Comparison of ENCODE assay signal across 16 cellular contexts in genomic region chr4:184755278-184755677, GRCh38. TPM values are rescaled to one million over a fixed set of nuclear protein-coding genes. Genes with fewer than 3 reads are reported as not detected.
DNase-seq lines count a peak whose midpoint lies in the region; ATAC-seq, FAIRE-seq and TF ChIP-seq lines count a peak whose summit lies in the region.
"Had no signal": no experiment of that assay in that cellular context is flagged by ENCODE, and none has a peak within 500 bp of the region (broad histone marks: within the 10 kb centered on the region; RNA-seq: fewer than 3 reads in every experiment).

No MANE protein-coding gene starts in this region.

- no peaks in the 10 kb centered on the region for H3K9me3 Mint-ChIP-seq in GM23338
- H3K9me3 Mint-ChIP-seq: activated T-cell treated with anti-CD3 and anti-CD28 coated beads, Interleukin-2, amount 50 U/mL, for 24 hours had no signal

- CTCF ChIA-PET in K562 (lab: Yijun Ruan, JAX; ENCODE audit: low intra/inter-chr PET ratio) = no interaction called here

- peaks cover 9% of the 10 kb centered on the region; the same call in 1 of the 3 replicates for H3K36me3 ChIP-seq in K562 (ENCODE audit: control insufficient read depth, insufficient read depth, low read length)
- peaks cover 0 to 50% of the 10 kb centered on the region in 2 donors for H3K36me3 ChIP-seq in gastroesophageal sphincter
- peaks cover 4 to 44% (median 8%) of the 10 kb centered on the region in 4 donors for H3K36me3 ChIP-seq in sigmoid colon
- H3K36me3 ChIP-seq in testis (ENCODE audit: low read depth, missing control alignments) = no peaks in the 10 kb centered on the region
- H3K36me3 ChIP-seq in GM23338 (ENCODE audit: insufficient read depth) = no peaks in the 10 kb centered on the region

- BruUV-seq in K562 (replicated peaks; lab: Mats Ljungman, UMichigan) = no TSS peak

- H3K27me3 ChIP-seq in K562 (ENCODE audit: control insufficient read depth in 2 of 2, insufficient read depth in 2 of 2, low read length in 2 of 2) = no peaks in the 10 kb centered on the region
- no peaks in the 10 kb centered on the region for H3K27me3 ChIP-seq in gastroesophageal sphincter
- H3K27me3 ChIP-seq in sigmoid colon = no peaks in the 10 kb centered on the region
- no peaks in the 10 kb centered on the region for H3K27me3 ChIP-seq in testis
- no peaks in the 10 kb centered on the region for H3K27me3 ChIP-seq in GM23338 (ENCODE audit: insufficient read depth)
- H3K27me3 ChIP-seq: adrenal gland had no signal

- POLR2A ChIA-PET in K562 (lab: Yijun Ruan, JAX) = no interaction called here

- intact Hi-C loops in K562 (cut with micrococcal nuclease) = no loop called here
- intact Hi-C loops in sigmoid colon (cut with DNase I) = no loop called here
- intact Hi-C loops in testis (cut with DNase I; ENCODE audit: low total_unique reads) = no loop called here

- H3K79me2 ChIP-seq in K562 (ENCODE audit: control insufficient read depth, insufficient read depth, low read length) = no peaks in the 10 kb centered on the region
- H3K79me2 ChIP-seq in GM23338 (replicated peaks; ENCODE audit: insufficient read depth) = no peaks in the 10 kb centered on the region

- H3K27ac ChIP-seq in K562 (ENCODE audit: extremely low read depth, low read depth, low read length) (no peak overlapping the region), gastroesophageal sphincter (peak overlapping the region in 2 of 4 donors; percentile 45 to 56), sigmoid colon (peak overlapping the region in 3 of 4 donors; percentile 6 to 46 (median 44)), testis (no peak overlapping the region), GM23338 (ENCODE audit: low read depth) (no peak overlapping the region)

- H3F3A ChIP-seq in GM23338 (replicated peaks; ENCODE audit: low read depth) = no peaks in the 10 kb centered on the region

- H3K4me3 Mint-ChIP-seq in GM23338 = no peak overlapping the region
- H3K4me3 Mint-ChIP-seq: activated T-cell treated with anti-CD3 and anti-CD28 coated beads, Interleukin-2, amount 50 U/mL, for 24 hours had no signal

- H3K4me1 ChIP-seq in K562 (replicated peaks in 1 of 2; ENCODE audit: control insufficient read depth in 2 of 2, insufficient read depth in 2 of 2, low read length in 2 of 2) = peaks cover 0 to 4% of the 10 kb centered on the region in 2 experiments; a peak in 3 of 5 replicates
- peaks cover 0 to 24% (median 4%) of the 10 kb centered on the region in 3 donors for H3K4me1 ChIP-seq in gastroesophageal sphincter
- peaks cover 0 to 13% (median 9%) of the 10 kb centered on the region in 4 donors for H3K4me1 ChIP-seq in sigmoid colon
- H3K4me1 ChIP-seq in testis = peaks cover 13% of the 10 kb centered on the region
- H3K4me1 ChIP-seq in GM23338 (ENCODE audit: insufficient read depth) = no peaks in the 10 kb centered on the region

- peak; percentile 66 for DNase-seq in HPDE6-E6E7 (ENCODE audit: extremely low spot score)
- DNase-seq in K562 (ENCODE audit: extremely low read depth in 1 of 4, low spot score in 3 of 4) = no peak
- no peak for DNase-seq in sigmoid colon
- DNase-seq in testis = no peak
- DNase-seq in GM23338 (ENCODE audit: low spot score) = no peak
- DNase-seq in stimulated activated CD4-positive, alpha-beta T cell treated with anti-CD3 and anti-CD28 coated beads, Interleukin-12 subunit alpha, Interleukin-12 subunit beta, amount 100 ng/mL, for 4 hours = no peak
- DNase-seq: activated CD4-positive, alpha-beta T cell treated with anti-CD3 and anti-CD28 coated beads for 1 hour; activated T-cell treated with anti-CD3 and anti-CD28 coated beads, Interleukin-2, amount 50 U/mL, for 24 hours; C1 segment of cervical spinal cord; effector memory CD4-positive, alpha-beta T cell; NCI-H2171; stimulated activated naive CD8-positive, alpha-beta T cell treated with anti-CD3 and anti-CD28 coated beads, Interleukin-15, Interleukin-2, amounts not matched to agents 100 U/mL and 50 U/mL, for 24 hours had no signal

- no peaks in the 10 kb centered on the region for H3K9me2 ChIP-seq in GM23338 (ENCODE audit: insufficient read depth)

- H3K4me2 ChIP-seq in K562 (ENCODE audit: insufficient read depth, low read length) (no peak overlapping the region), GM23338 (no peak overlapping the region)

- no peak for ATAC-seq in K562
- peak; percentile 42 for ATAC-seq in gastroesophageal sphincter
- no peak for ATAC-seq in GM19455 (IDR thresholded peaks at IDR 0.05; ENCODE audit: unreplicated experiment)
- no peak for ATAC-seq in GM23338
- ATAC-seq: stimulated activated naive CD8-positive, alpha-beta T cell treated with anti-CD3 and anti-CD28 coated beads, Interleukin-15, Interleukin-2, amounts not matched to agents 100 U/mL and 50 U/mL, for 24 hours had no signal

- TF ChIP-seq RAD21 in K562 (CRISPR knock-in tag; conservative IDR thresholded peaks at IDR 0.05 in 1 of 2, IDR thresholded peaks at IDR 0.05 in 1 of 2) = no peak

- peaks cover 9% of the 10 kb centered on the region for H3K4me1 Mint-ChIP-seq in GM23338

- H4K20me1 ChIP-seq in K562 (replicated peaks; ENCODE audit: control insufficient read depth, insufficient read depth, low read length) (no peaks in the 10 kb centered on the region), GM23338 (replicated peaks; ENCODE audit: insufficient read depth) (0 out of 2 replicates have a peak, but pooled peaks cover 3% of the 10 kb centered on the region)

- TF ChIP-seq CTCF in K562 (IDR thresholded peaks at IDR 0.05 in 2 of 3, conservative IDR thresholded peaks at IDR 0.05 in 1 of 3; ENCODE audit: insufficient read depth in 2 of 3, low read depth in 1 of 3, low read length in 3 of 3) (no peak), gastroesophageal sphincter (IDR thresholded peaks at IDR 0.05) (no peak), sigmoid colon (IDR thresholded peaks at IDR 0.05) (no peak), testis (IDR thresholded peaks at IDR 0.05) (no peak), GM23338 (conservative IDR thresholded peaks at IDR 0.05; ENCODE audit: low read depth in 2 of 2) (no peak)

- H3K4me3 ChIP-seq in K562 = no peak overlapping the region
- H3K4me3 ChIP-seq in gastroesophageal sphincter = no peak overlapping the region
- H3K4me3 ChIP-seq in sigmoid colon = no peak overlapping the region
- no peak overlapping the region for H3K4me3 ChIP-seq in testis
- H3K4me3 ChIP-seq in GM23338 = no peak overlapping the region
- H3K4me3 ChIP-seq: adrenal gland had no signal

- no peaks in the 10 kb centered on the region for H3K27me3 Mint-ChIP-seq in GM23338 (ENCODE audit: insufficient read depth, low read depth, poor library complexity)
- H3K27me3 Mint-ChIP-seq: activated T-cell treated with anti-CD3 and anti-CD28 coated beads, Interleukin-2, amount 50 U/mL, for 24 hours had no signal

- H3K36me3 Mint-ChIP-seq in GM23338 (ENCODE audit: low read depth) = no peaks in the 10 kb centered on the region; the same call in 2 of the 3 replicates

- TF ChIP-seq EP300 in K562 (IDR thresholded peaks at IDR 0.05; ENCODE audit: low read length) (no peak), gastroesophageal sphincter (IDR thresholded peaks at IDR 0.05) (no peak), sigmoid colon (IDR thresholded peaks at IDR 0.05) (no peak)

- H3K27ac Mint-ChIP-seq in GM23338 = no peak overlapping the region
- H3K27ac Mint-ChIP-seq: activated T-cell treated with anti-CD3 and anti-CD28 coated beads, Interleukin-2, amount 50 U/mL, for 24 hours; progenitor cell of endocrine pancreas had no signal

- H3K9me3 ChIP-seq in K562 (replicated peaks; ENCODE audit: control insufficient read depth, insufficient read depth, low read depth, low read length) = no peaks in the 10 kb centered on the region
- H3K9me3 ChIP-seq in gastroesophageal sphincter = no peaks in the 10 kb centered on the region
- H3K9me3 ChIP-seq in sigmoid colon = no peaks in the 10 kb centered on the region
- no peaks in the 10 kb centered on the region for H3K9me3 ChIP-seq in testis
- H3K9me3 ChIP-seq: adrenal gland had no signal

- TF ChIP-seq POLR2A in K562 (conservative IDR thresholded peaks at IDR 0.05) (no peak), gastroesophageal sphincter (IDR thresholded peaks at IDR 0.05) (no peak), sigmoid colon (IDR thresholded peaks at IDR 0.05) (no peak), testis (IDR thresholded peaks at IDR 0.05) (no peak)

- WGBS in K562 (ENCODE audit: insufficient coverage, low coverage, missing lambda C conversion rate) = 69% methylated on average over 6 of the region's 6 CpGs
- 59 to 66% methylated on average over 3 to 6 of the region's 6 CpGs for WGBS in gastroesophageal sphincter (ENCODE audit: low coverage in 1 of 2), 2 donors
- WGBS in sigmoid colon, 2 donors = 95% methylated on average over 6 of the region's 6 CpGs
- 76 to 77% methylated on average over 6 of the region's 6 CpGs for WGBS in testis, 2 donors

- in situ Hi-C loops in K562 (cut with MboI) = no loop called here

- no peak overlapping the region for H3K9ac ChIP-seq in K562 (ENCODE audit: insufficient read depth in 1 of 2, low read depth in 2 of 2, low read length in 2 of 2)

- no peaks in the 10 kb centered on the region for H3K9me1 ChIP-seq in K562 (ENCODE audit: control insufficient read depth, insufficient read depth, low read length)

- peak; percentile 44 for FAIRE-seq in K562 (lab: Jason Lieb, UNC)

- no peak overlapping the region for H2AFZ ChIP-seq in K562 (ENCODE audit: low read depth, low read length)
- H2AFZ ChIP-seq in GM23338 = no peak overlapping the region

RNA-seq across cellular contexts. Expression of gene CENPU, which starts 21.4 kb away (rescaled TPM):
- 22.8 and 65.9 TPM in 2 replicates for total RNA-seq in K562 (2011; cell fraction: chromatin; rRNA removed; ENCODE audit: low replicate concordance)
- 11.3 and 12.8 TPM in 2 replicates for total RNA-seq in K562 (2011; cell fraction: nucleolus; rRNA removed)
- total RNA-seq in K562 (2011; cell fraction: nucleoplasm; rRNA removed) = 24.1 and 26.8 TPM in 2 replicates
- total RNA-seq in K562 (2014; rRNA removed) (44.8 and 65.5 TPM in 2 replicates), K562 (2014; rRNA removed; fragmentation: Illumina TruSeq; extraction: Trizol) (97.0 and 120 TPM in 2 replicates), K562 (2015; rRNA removed; fragmentation: Illumina TruSeq; extraction: Trizol) (80.7 and 85.8 TPM in 2 replicates), K562 (2021) (61.5 and 65.3 TPM in 2 replicates), gastroesophageal sphincter (1 to 10 TPM in 2 of 4 donors, under 1 TPM in 1, not detected in 1; 0.54 to 8.0 (median 1.1) TPM), sigmoid colon (1 to 10 TPM in 2 of 4 donors, under 1 TPM in 1, not detected in 1; 0.95 to 1.4 (median 1.3) TPM), testis (100 to 1,000 TPM in 1 of 2 donors, 10 to 100 TPM in 1; 57.2 to 117 TPM)
- polyA plus RNA-seq in K562 (2011; rRNA removed) (85.2 and 98.7 TPM in 2 replicates), K562 (2014; fragmentation: Illumina TruSeq; extraction: Trizol) (83.0 and 95.8 TPM in 2 replicates), K562 (2014; fragmentation: Nextera tagmentation; extraction: Ambion mirVana) (10 to 100 TPM; 39.4 to 53.7 TPM), K562 (2014; rRNA removed) (74.3 and 84.3 TPM in 2 replicates), sigmoid colon (10 to 100 TPM in 1 of 3 donors, 1 to 10 TPM in 2; 4.2 to 14.4 (median 5.1) TPM), testis (ENCODE audit: insufficient read depth, low read depth, low replicate concordance) (132 TPM), GM23338 (2016; fragmentation: Nextera tagmentation; extraction: Ambion mirVana) (152 and 186 TPM in 2 replicates)
- 6.5 and 18.3 TPM in 2 replicates for polyA plus RNA-seq in K562 (2011; cell fraction: cytosol; rRNA removed)
- 32.3 and 51.0 TPM in 2 replicates for polyA plus RNA-seq in K562 (2011; cell fraction: nucleus; rRNA removed)
- 46.9 and 78.6 TPM in 2 replicates for polyA plus RNA-seq in K562 (2012)
- polyA minus RNA-seq in K562 (2011; rRNA and poly(A)+ RNA removed) = 47.8 and 60.0 TPM in 2 replicates
- 18.9 and 22.0 TPM in 2 replicates for polyA minus RNA-seq in K562 (2011; cell fraction: cytosol; rRNA and poly(A)+ RNA removed)
- 15.9 and 31.9 TPM in 2 replicates for polyA minus RNA-seq in K562 (2011; cell fraction: nucleus; rRNA and poly(A)+ RNA removed)
- total RNA-seq in GM23338 (2014; rRNA removed; shearing (Covaris generic)) = 77.0 and 88.3 TPM in 2 replicates

Comparison
In these comparisons a context has a peak if more than half of its experiments do, and no peak if none do; other contexts are left out.
1. H3K27ac ChIP-seq: peak in sigmoid colon (3 of 4); none in K562 (single experiment), testis (0 of 2) and GM23338 (single experiment).